ENCODE assay signal across 8 cellular contexts in the genomic region with DNA sequence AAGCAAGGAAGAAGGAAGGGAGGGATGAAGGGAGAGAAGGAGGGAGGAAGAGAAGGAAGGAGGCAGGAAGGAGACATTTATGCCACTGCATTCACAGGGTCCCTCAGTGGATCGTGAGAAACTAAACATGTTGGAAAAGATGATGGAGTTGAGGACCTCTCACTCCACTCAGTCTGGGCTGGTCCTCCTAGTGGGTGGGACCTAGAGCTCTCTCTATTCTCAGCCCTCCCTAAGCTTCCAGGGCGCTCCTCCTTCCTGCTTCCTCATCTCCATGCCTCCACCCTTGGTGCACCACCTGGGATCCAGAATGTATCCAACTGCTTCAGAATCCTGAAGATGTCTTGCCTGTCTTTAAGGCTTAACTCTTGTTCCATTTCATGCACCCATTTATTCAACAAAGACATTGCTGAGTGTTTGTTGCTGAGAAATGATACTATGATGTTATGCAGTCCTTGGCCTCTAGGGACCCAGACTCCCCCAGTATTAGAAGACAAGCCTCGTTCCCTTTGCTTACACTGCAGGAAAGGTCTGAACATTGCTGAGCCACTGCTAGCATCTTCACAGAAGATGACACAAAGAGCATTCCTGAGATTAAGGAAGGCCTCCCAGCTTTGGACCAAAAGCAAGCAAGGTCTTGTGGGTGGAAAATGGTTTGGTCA.
DNase-seq lines count a peak whose midpoint lies in the region; ATAC-seq, FAIRE-seq and TF ChIP-seq lines count a peak whose summit lies in the region.

No MANE protein-coding gene starts in this region.

- TF ChIP-seq CTCF in cardiac muscle cell (IDR thresholded peaks at IDR 0.05; ENCODE audit: low read depth, low read length) (peak; percentile 25), omental fat pad (IDR thresholded peaks at IDR 0.05) (no peak)

- H3K9me3 ChIP-seq in cardiac muscle cell (ENCODE audit: low read depth) (no peaks in the 10 kb centered on the region), adipocyte (ENCODE audit: control insufficient read depth, low read length) (no peaks in the 10 kb centered on the region)

- no peak for FAIRE-seq in urothelium cell line (lab: Jason Lieb, UNC)

- no peak overlapping the region for H3K9ac ChIP-seq in adipocyte (ENCODE audit: low read length)

- intact Hi-C loops in Right ventricle myocardium superior (cut with DNase I): no loop called here

- H3K4me3 ChIP-seq in cardiac muscle cell (no peak overlapping the region), adipocyte (ENCODE audit: low read length) (no peak overlapping the region)

- ATAC-seq in Right ventricle myocardium superior (ENCODE audit: poor library complexity): no peak
- ATAC-seq in HG03095 (IDR thresholded peaks at IDR 0.05; ENCODE audit: unreplicated experiment): peak; percentile 53
- ATAC-seq in omental fat pad (ENCODE audit: low FRiP score): no peak

- no peak for DNase-seq in cardiac muscle cell (ENCODE audit: low read depth in 1 of 2, low spot score in 1 of 2)
- DNase-seq in Right ventricle myocardium superior: no peak
- DNase-seq in adipocyte (ENCODE audit: low read depth): peak; percentile 13
- DNase-seq in urothelium cell line (ENCODE audit: low spot score): peak; percentile 42
- DNase-seq in omental fat pad (ENCODE audit: low spot score): no peak
- no peak for DNase-seq in AG08396 (ENCODE audit: low spot score)
- no peak for DNase-seq in GM19240 (ENCODE audit: insufficient read length, low spot score)

- peaks cover 62% of the 10 kb centered on the region for H3K27me3 ChIP-seq in cardiac muscle cell
- peaks cover 18% of the 10 kb centered on the region for H3K27me3 ChIP-seq in adipocyte (replicated peaks; ENCODE audit: control insufficient read depth, insufficient read depth, low read length)

- H3K27ac ChIP-seq in cardiac muscle cell: no peak overlapping the region

- peaks cover 3% of the 10 kb centered on the region for H3K4me1 ChIP-seq in cardiac muscle cell (ENCODE audit: low read depth)
- H3K4me1 ChIP-seq in adipocyte (ENCODE audit: control insufficient read depth, insufficient read depth, low read length): no peaks in the 10 kb centered on the region

- H3K36me3 ChIP-seq in cardiac muscle cell (no peaks in the 10 kb centered on the region), adipocyte (ENCODE audit: control insufficient read depth, insufficient read depth, low read length, severe bottlenecking) (no peaks in the 10 kb centered on the region)

Comparison
In these comparisons a context has a peak if more than half of its experiments do, and no peak if none do; other contexts are left out.
1. DNase-seq: peak in adipocyte (single experiment) and urothelium cell line (single experiment); none in cardiac muscle cell (0 of 2), Right ventricle myocardium superior (single experiment), omental fat pad (single experiment), AG08396 (single experiment) and GM19240 (single experiment).